In genomic region chr13:101627556-101627943, GRCh38 we compare ENCODE assay signal across 8 cellular contexts.
DNase-seq lines count a peak whose midpoint lies in the region; ATAC-seq, FAIRE-seq and TF ChIP-seq lines count a peak whose summit lies in the region.

No MANE protein-coding gene starts in this region.

- H3K4me3 ChIP-seq in AG04450 (ENCODE audit: low read depth, low read length) (peak overlapping the region; percentile 21), osteoblast (ENCODE audit: insufficient read depth, low read length) (peak overlapping the region; percentile 64)

- FAIRE-seq in frontal cortex (lab: Jason Lieb, UNC) = no peak

- no peak overlapping the region for H3K27ac ChIP-seq in AG04450 (ENCODE audit: low read depth, low read length)
- peak overlapping the region; percentile 67 for H3K27ac ChIP-seq in osteoblast (ENCODE audit: low read depth, low read length)

- ATAC-seq in GM18907 (IDR thresholded peaks at IDR 0.05; ENCODE audit: unreplicated experiment) (peak; percentile 54), HG03108 (IDR thresholded peaks at IDR 0.05; ENCODE audit: unreplicated experiment) (peak; percentile 10)

- H3K27me3 ChIP-seq in AG04450 (ENCODE audit: control insufficient read depth, insufficient read depth, low read length) = no peaks in the 10 kb centered on the region
- no peaks in the 10 kb centered on the region for H3K27me3 ChIP-seq in osteoblast (ENCODE audit: insufficient read depth, low read length)

- TF ChIP-seq CTCF in AG04450 (IDR thresholded peaks at IDR 0.05; ENCODE audit: low read depth, low read length) (no peak), osteoblast (IDR thresholded peaks at IDR 0.05; ENCODE audit: extremely low read depth, low read depth, low read length) (no peak)

- peak overlapping the region; percentile 24 for H3K4me3 Mint-ChIP-seq in activated CD4-positive, alpha-beta memory T cell treated with anti-CD3 and anti-CD28 coated beads for 36 hours

- H3K9me3 ChIP-seq in AG04450 (ENCODE audit: control insufficient read depth, insufficient read depth, low read length) = no peaks in the 10 kb centered on the region
- no peaks in the 10 kb centered on the region for H3K9me3 ChIP-seq in osteoblast (ENCODE audit: low read depth, low read length)

- CTCF ChIA-PET in AG04450 (lab: Charles Lee) = interaction anchor here (0.6 to 1.2 kb wide), 3 partner anchors 90 to 506 kb away, joined by 3 to 4 read pairs (median 3); no protein-coding TSS in a partner anchor
- CTCF ChIA-PET in activated CD4-positive, alpha-beta memory T cell treated with anti-CD3 and anti-CD28 coated beads for 36 hours (lab: Charles Lee) = no interaction called here

- H3K36me3 ChIP-seq in osteoblast (ENCODE audit: insufficient read depth, low read length) = no peaks in the 10 kb centered on the region

- H3K4me1 Mint-ChIP-seq in activated CD4-positive, alpha-beta memory T cell treated with anti-CD3 and anti-CD28 coated beads for 36 hours (ENCODE audit: low read depth) = peaks cover 42% of the 10 kb centered on the region

- H3K36me3 Mint-ChIP-seq in activated CD4-positive, alpha-beta memory T cell treated with anti-CD3 and anti-CD28 coated beads for 36 hours = no peaks in the 10 kb centered on the region

- H3K27me3 Mint-ChIP-seq in activated CD4-positive, alpha-beta memory T cell treated with anti-CD3 and anti-CD28 coated beads for 36 hours = peaks cover 14% of the 10 kb centered on the region

- POLR2A ChIA-PET in AG04450 (lab: Yijun Ruan, JAX) = no interaction called here
- POLR2A ChIA-PET in activated CD4-positive, alpha-beta memory T cell treated with anti-CD3 and anti-CD28 coated beads for 36 hours (lab: Charles Lee) = no interaction called here

- peaks cover 4% of the 10 kb centered on the region for H4K20me1 ChIP-seq in osteoblast (ENCODE audit: insufficient read depth, low read length)

- H3K9me3 Mint-ChIP-seq in activated CD4-positive, alpha-beta memory T cell treated with anti-CD3 and anti-CD28 coated beads for 36 hours = no peaks in the 10 kb centered on the region

- peaks cover 42% of the 10 kb centered on the region for H3K79me2 ChIP-seq in osteoblast (ENCODE audit: insufficient read depth, low read length)

- intact Hi-C loops in activated CD4-positive, alpha-beta memory T cell treated with anti-CD3 and anti-CD28 coated beads for 36 hours (cut with micrococcal nuclease) = loop anchor here (1.0 to 5.0 kb wide), 6 partner anchors 9 to 1233 kb away; partner anchors contain the start of gene FGF14

- H2AFZ ChIP-seq in osteoblast (ENCODE audit: low read length) = peak overlapping the region; percentile 49

- H3K27ac Mint-ChIP-seq in activated CD4-positive, alpha-beta memory T cell treated with anti-CD3 and anti-CD28 coated beads for 36 hours = no peak overlapping the region

- H3K4me1 ChIP-seq in osteoblast (ENCODE audit: insufficient read depth, low read length) = peaks cover 34% of the 10 kb centered on the region

- H3K4me2 ChIP-seq in osteoblast (ENCODE audit: insufficient read depth, low read length) = peak overlapping the region; percentile 93

- DNase-seq in AG04450 (ENCODE audit: low read depth, low spot score) = no peak
- DNase-seq in activated CD4-positive, alpha-beta memory T cell treated with anti-CD3 and anti-CD28 coated beads for 36 hours = no peak
- no peak for DNase-seq in osteoblast (ENCODE audit: insufficient read length, low spot score, missing footprints)
- no peak for DNase-seq in stimulated activated CD4-positive, alpha-beta T cell treated with anti-CD3 and anti-CD28 coated beads, Interleukin-2, amount 100 ng/mL, for 24 hours
- no peak for DNase-seq in retina
- DNase-seq in frontal cortex (ENCODE audit: low spot score in 2 of 2) = no peak
